ENCODE assay signal across 9 cellular contexts in the genomic region with DNA sequence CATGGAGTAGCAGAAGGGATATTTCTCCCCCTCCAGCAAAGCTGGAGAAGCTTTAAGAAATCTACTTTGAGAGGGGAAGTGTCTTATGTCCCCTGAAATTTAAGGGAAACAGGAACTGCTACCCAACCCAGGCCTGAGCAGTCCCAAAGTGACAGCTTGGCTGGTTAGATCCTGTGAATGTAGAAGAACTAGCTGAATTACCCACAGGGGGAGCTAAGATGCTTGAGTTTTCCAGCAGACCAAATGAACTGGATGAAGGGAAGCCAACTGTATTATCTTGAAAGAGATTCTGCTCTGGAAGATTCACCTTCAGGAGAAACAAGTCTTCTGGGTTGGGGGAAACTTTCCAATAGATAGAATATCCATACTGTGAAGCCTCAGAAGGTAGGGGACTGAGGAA.
DNase-seq lines count a peak whose midpoint lies in the region; ATAC-seq and TF ChIP-seq lines count a peak whose summit lies in the region.
"Had no signal": no experiment of that assay in that cellular context is flagged by ENCODE, and none has a peak within 500 bp of the region (broad histone marks: within the 10 kb centered on the region; RNA-seq: fewer than 3 reads in every experiment).

No MANE protein-coding gene starts in this region.

- peak; percentile 51 for TF ChIP-seq CTCF in foreskin keratinocyte (conservative IDR thresholded peaks at IDR 0.05)

- no peaks in the 10 kb centered on the region for H3K27me3 ChIP-seq in foreskin keratinocyte

- no peak overlapping the region for H3K27ac ChIP-seq in foreskin keratinocyte

- H3K4me1 ChIP-seq in foreskin keratinocyte: no peaks in the 10 kb centered on the region

- peak; percentile 36 for DNase-seq in Ammon's horn (ENCODE audit: low spot score)
- DNase-seq in NCI-H82 (lab: John Stamatoyannopoulos, UW): peak; percentile 60
- peak in 1 of 2 donors; percentile 44 for DNase-seq in foreskin keratinocyte
- DNase-seq in DMS79 treated with DMSO at 0.1 percent for 48 hours (lab: John Stamatoyannopoulos, UW): no peak
- no peak for DNase-seq in activated T-cell treated with anti-CD3 and anti-CD28 coated beads, Interleukin-2, amount 50 U/mL, for 48 hours
- no peak for DNase-seq in stimulated activated CD4-positive, alpha-beta T cell treated with anti-CD3 and anti-CD28 coated beads, Interleukin-15, amount 100 ng/mL, for 24 hours
- DNase-seq in NCI-H2029 (lab: John Stamatoyannopoulos, UW): no peak
- DNase-seq: activated naive CD8-positive, alpha-beta T cell treated with anti-CD3 and anti-CD28 coated beads, Interleukin-2, amount 10 ng/mL, durations not matched to agents 7 days and 5 days had no signal

- ATAC-seq in GM21390 (IDR thresholded peaks at IDR 0.05; ENCODE audit: unreplicated experiment): peak; percentile 60
- ATAC-seq in foreskin keratinocyte: peak; percentile 38

Comparison
In these comparisons a context has a peak if more than half of its experiments do, and no peak if none do; other contexts are left out.
1. DNase-seq: peak in Ammon's horn (single experiment) and NCI-H82 (single experiment); none in DMS79 treated with DMSO at 0.1 percent for 48 hours (single experiment), activated T-cell treated with anti-CD3 and anti-CD28 coated beads, Interleukin-2, amount 50 U/mL, for 48 hours (0 of 2), stimulated activated CD4-positive, alpha-beta T cell treated with anti-CD3 and anti-CD28 coated beads, Interleukin-15, amount 100 ng/mL, for 24 hours (single experiment) and NCI-H2029 (single experiment).